Comparison of ENCODE assay signal across 1 cellular context in the genomic region with DNA sequence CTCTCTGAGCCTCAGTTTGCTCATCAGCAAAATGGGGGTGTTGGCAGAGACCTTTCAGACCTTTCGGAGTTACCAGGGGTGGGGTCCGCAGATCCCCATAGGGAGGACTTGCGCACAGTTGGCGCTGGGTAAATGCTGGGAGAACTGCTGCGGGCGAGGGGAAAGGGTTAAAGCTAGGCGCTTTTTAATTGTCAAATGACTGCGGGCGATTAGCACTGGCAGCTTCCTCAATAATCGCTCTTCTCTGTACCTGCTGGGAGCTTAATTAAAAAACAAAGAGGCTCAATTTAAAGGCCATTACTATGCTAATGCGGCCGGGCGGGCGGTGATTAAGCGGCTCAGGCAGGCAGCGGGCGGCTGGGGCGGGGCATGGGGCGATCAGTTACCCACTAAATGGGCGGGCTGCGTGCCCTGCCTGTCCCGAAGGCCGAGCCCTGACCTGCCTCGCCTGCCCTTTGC.
TF ChIP-seq lines count a peak whose summit lies in the region.

No MANE protein-coding gene starts in this region.

TF ChIP-seq in endothelial cell of umbilical vein, 7 proteins besides CTCF, POLR2A, EP300 and RAD21 (continued from another document):
- peak; percentile 92 for TF ChIP-seq EZH2 (IDR thresholded peaks at IDR 0.05; ENCODE audit: borderline replicate concordance, low read depth, low read length, severe bottlenecking)
- TF ChIP-seq MAX (IDR thresholded peaks at IDR 0.05; ENCODE audit: insufficient read depth, insufficient read length): no peak
- TF ChIP-seq GATA2 (IDR thresholded peaks at IDR 0.05; ENCODE audit: insufficient read depth, insufficient read length, low read depth, low read length): no peak
TF ChIP-seq in endothelial cell of umbilical vein: peak in this region for 1.
